Comparison of ENCODE assay signal across 8 cellular contexts in the genomic region with DNA sequence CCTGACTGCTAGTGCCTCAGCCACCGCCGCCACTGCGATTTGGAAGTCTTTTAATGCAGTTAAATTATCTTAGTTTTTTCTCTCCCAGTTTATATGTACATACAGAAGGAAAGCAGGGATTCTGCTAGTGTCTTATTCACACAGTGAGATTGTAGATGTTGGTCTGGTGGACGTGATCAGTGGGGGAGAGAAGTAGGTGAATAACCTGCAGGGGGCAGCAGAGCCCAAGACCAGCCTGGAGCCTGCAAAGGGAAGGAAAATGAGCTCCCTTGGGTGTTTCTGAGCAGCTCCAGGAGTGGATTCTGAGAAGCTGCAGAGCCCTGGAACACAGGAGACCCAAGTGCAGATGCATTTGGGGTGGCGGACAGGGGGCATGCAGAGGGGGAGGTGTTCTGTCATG. TPM values are rescaled to one million over a fixed set of nuclear protein-coding genes. Genes with fewer than 3 reads are reported as not detected.
A peak's percentile ranks its signal among the peaks of the same experiment; 100 is the strongest.
DNase-seq lines count a peak whose midpoint lies in the region; ATAC-seq, FAIRE-seq and TF ChIP-seq lines count a peak whose summit lies in the region.

No MANE protein-coding gene starts in this region.

- no peak for ATAC-seq in GM21515 (IDR thresholded peaks at IDR 0.05; ENCODE audit: unreplicated experiment)

- no peaks in the 10 kb centered on the region for H3K9me3 ChIP-seq in iPS DF 6.9 (ENCODE audit: control insufficient read depth, insufficient read depth, low read length)

- FAIRE-seq in urothelium cell line (lab: Jason Lieb, UNC), result no peak

- in situ Hi-C loops in astrocyte of the cerebellum (cut with HindIII; ENCODE audit: low sequenced_read_pairs), result no loop called here

- H3K36me3 ChIP-seq in iPS DF 6.9 (ENCODE audit: control insufficient read depth, insufficient read depth, low read length), result peaks cover 2% of the 10 kb centered on the region; the same call in 1 of the 2 replicates

- H3K4me1 ChIP-seq in iPS DF 6.9 (ENCODE audit: control insufficient read depth, insufficient read depth, low read length), result peaks cover 1% of the 10 kb centered on the region; the same call in 1 of the 2 replicates

- TF ChIP-seq CTCF in C4-2B (conservative IDR thresholded peaks at IDR 0.05) (peak; percentile 73), astrocyte of the cerebellum (IDR thresholded peaks at IDR 0.05; ENCODE audit: low read depth, low read length, missing control alignments) (peak; percentile 34)

- DNase-seq in HT-29 (ENCODE audit: low spot score) (peak; percentile 10), T-helper 9 cell (peak; percentile 34), astrocyte of the cerebellum (ENCODE audit: low read depth) (no peak), iPS DF 6.9 (ENCODE audit: low read depth, low spot score) (peak; percentile 52), urothelium cell line (ENCODE audit: low spot score) (no peak)
- peak; percentile 8 to 47 for DNase-seq in stimulated activated CD4-positive, alpha-beta T cell treated with anti-CD3 and anti-CD28 coated beads, Interleukin-15, amount 100 ng/mL, for 1 hour (ENCODE audit: low read depth in 1 of 2, low spot score in 1 of 2)

- H3K4me3 ChIP-seq in astrocyte of the cerebellum (ENCODE audit: low read depth, low read length) (no peak overlapping the region), iPS DF 6.9 (ENCODE audit: low read length) (no peak overlapping the region)

- H3K27ac ChIP-seq in C4-2B, result no peak overlapping the region
- H3K27ac ChIP-seq in iPS DF 6.9 (ENCODE audit: low read length), result no peak overlapping the region

- H3K27me3 ChIP-seq in iPS DF 6.9 (ENCODE audit: control insufficient read depth, insufficient read depth, low read length), result no peaks in the 10 kb centered on the region

- no CpG with 5 or more reads among the region's 5 CpGs for WGBS in iPS DF 6.9 (ENCODE audit: insufficient coverage, insufficient read length)

RNA-seq across cellular contexts. Expression of gene ZNF844, which starts 26.3 kb away (rescaled TPM):
- total RNA-seq in HT-29 (2014; rRNA removed; shearing (Covaris generic)), result 0.86 and 0.99 TPM in 2 replicates

RNA-seq across cellular contexts. Expression of gene ZNF878, which starts 38.0 kb away (rescaled TPM):
- total RNA-seq in HT-29 (2014; rRNA removed; shearing (Covaris generic)), result 0.16 TPM in 1 of 2 replicates, not detected in the other

RNA-seq across cellular contexts. Expression of gene ZNF20, which starts 49.3 kb away (rescaled TPM):
- total RNA-seq in HT-29 (2014; rRNA removed; shearing (Covaris generic)), result 1.1 TPM in 2 replicates

RNA-seq across cellular contexts. Expression of gene ZNF433, which starts 55.3 kb away (rescaled TPM):
- 0.21 and 0.79 TPM in 2 replicates for total RNA-seq in HT-29 (2014; rRNA removed; shearing (Covaris generic))

Comparison
In these comparisons a context has a peak if more than half of its experiments do, and no peak if none do; other contexts are left out.
1. DNase-seq: peak in HT-29 (single experiment), T-helper 9 cell (single experiment), iPS DF 6.9 (single experiment) and stimulated activated CD4-positive, alpha-beta T cell treated with anti-CD3 and anti-CD28 coated beads, Interleukin-15, amount 100 ng/mL, for 1 hour (2 of 2); none in astrocyte of the cerebellum (single experiment) and urothelium cell line (single experiment).